ENCODE assay signal across 1 cellular context in genomic region chr2:70070557-70071268, GRCh38.
TF ChIP-seq lines count a peak whose summit lies in the region.

No MANE protein-coding gene starts in this region.

TF ChIP-seq in K562, 482 proteins besides CTCF, POLR2A, EP300 and RAD21 (continued from another document and continues in another):
- peak in 1 of 2 experiments; percentile 40; a peak in 1 of 4 replicates for TF ChIP-seq MNT (conservative IDR thresholded peaks at IDR 0.05)
- TF ChIP-seq HMG20B (CRISPR knock-in tag; IDR thresholded peaks at IDR 0.05), result no peak
- no peak for TF ChIP-seq KDM5B (IDR thresholded peaks at IDR 0.05; ENCODE audit: insufficient replicate concordance, low read depth, low read length)
- no peak for TF ChIP-seq ASH1L (IDR thresholded peaks at IDR 0.05; ENCODE audit: borderline replicate concordance, low read depth, partially characterized antibody)
- TF ChIP-seq MED1 (CRISPR knock-in tag; IDR thresholded peaks at IDR 0.05; ENCODE audit: borderline replicate concordance), result no peak
- 0 out of 2 replicates have a peak, but pooled peaks have one; percentile 27 for TF ChIP-seq MYNN (IDR thresholded peaks at IDR 0.05)
- TF ChIP-seq MYNN (CRISPR knock-in tag; IDR thresholded peaks at IDR 0.05), result no peak
- TF ChIP-seq, protein P1, sequence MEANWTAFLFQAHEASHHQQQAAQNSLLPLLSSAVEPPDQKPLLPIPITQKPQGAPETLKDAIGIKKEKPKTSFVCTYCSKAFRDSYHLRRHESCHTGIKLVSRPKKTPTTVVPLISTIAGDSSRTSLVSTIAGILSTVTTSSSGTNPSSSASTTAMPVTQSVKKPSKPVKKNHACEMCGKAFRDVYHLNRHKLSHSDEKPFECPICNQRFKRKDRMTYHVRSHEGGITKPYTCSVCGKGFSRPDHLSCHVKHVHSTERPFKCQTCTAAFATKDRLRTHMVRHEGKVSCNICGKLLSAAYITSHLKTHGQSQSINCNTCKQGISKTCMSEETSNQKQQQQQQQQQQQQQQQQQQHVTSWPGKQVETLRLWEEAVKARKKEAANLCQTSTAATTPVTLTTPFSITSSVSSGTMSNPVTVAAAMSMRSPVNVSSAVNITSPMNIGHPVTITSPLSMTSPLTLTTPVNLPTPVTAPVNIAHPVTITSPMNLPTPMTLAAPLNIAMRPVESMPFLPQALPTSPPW (CRISPR knock-in tag; IDR thresholded peaks at IDR 0.05), result 0 out of 2 replicates have a peak, but pooled peaks have one; percentile 46
- peak; percentile 25; the same call in 1 of the 2 replicates for TF ChIP-seq ZNF766 (CRISPR knock-in tag; conservative IDR thresholded peaks at IDR 0.05)
- TF ChIP-seq TEAD4 (IDR thresholded peaks at IDR 0.05; ENCODE audit: low read length), result peak; percentile 83
- no peak for TF ChIP-seq TEAD4 (CRISPR knock-in tag; IDR thresholded peaks at IDR 0.05; ENCODE audit: borderline replicate concordance)
- TF ChIP-seq POLR2AphosphoS5 (IDR thresholded peaks at IDR 0.05; ENCODE audit: control insufficient read depth, insufficient read depth, low read depth, low read length), result 0 out of 2 replicates have a peak, but pooled peaks have one; percentile 30
- TF ChIP-seq KAT8 (IDR thresholded peaks at IDR 0.05; ENCODE audit: low read depth), result peak; percentile 96
- TF ChIP-seq LARP7 (IDR thresholded peaks at IDR 0.05), result 0 out of 2 replicates have a peak, but pooled peaks have one; percentile 58
- peak; percentile 53; the same call in 1 of the 2 replicates for TF ChIP-seq JUND (IDR thresholded peaks at IDR 0.05; ENCODE audit: borderline replicate concordance, low read depth, low read length)
- TF ChIP-seq JUND (tag; IDR thresholded peaks at IDR 0.05; ENCODE audit: borderline replicate concordance, low read depth, low read length), result peak; percentile 38; the same call in 2 of the 3 replicates
- TF ChIP-seq TEAD1 (CRISPR knock-in tag; IDR thresholded peaks at IDR 0.05), result no peak
- peak; percentile 86 for TF ChIP-seq L3MBTL2 (IDR thresholded peaks at IDR 0.05)
- 0 out of 2 replicates have a peak, but pooled peaks have one; percentile 34 for TF ChIP-seq MEF2D (tag; conservative IDR thresholded peaks at IDR 0.05; ENCODE audit: low read depth)
- peak; percentile 36 to 95 (median 88) for TF ChIP-seq YY1 (IDR thresholded peaks at IDR 0.05; ENCODE audit: borderline replicate concordance in 1 of 3, control insufficient read depth in 1 of 3, extremely low read depth in 1 of 3, insufficient read depth in 3 of 3, insufficient read length in 1 of 3, insufficient replicate concordance in 2 of 3, low read depth in 1 of 3, low read length in 2 of 3)
- TF ChIP-seq PKNOX1 (IDR thresholded peaks at IDR 0.05), result peak; percentile 23; the same call in 1 of the 2 replicates
- 0 out of 2 replicates have a peak, but pooled peaks have one; percentile 25 for TF ChIP-seq ZFX (CRISPR knock-in tag; IDR thresholded peaks at IDR 0.05)
- TF ChIP-seq KLF16 (IDR thresholded peaks at IDR 0.05), result peak; percentile 51; the same call in 1 of the 2 replicates
- TF ChIP-seq, protein P2, sequence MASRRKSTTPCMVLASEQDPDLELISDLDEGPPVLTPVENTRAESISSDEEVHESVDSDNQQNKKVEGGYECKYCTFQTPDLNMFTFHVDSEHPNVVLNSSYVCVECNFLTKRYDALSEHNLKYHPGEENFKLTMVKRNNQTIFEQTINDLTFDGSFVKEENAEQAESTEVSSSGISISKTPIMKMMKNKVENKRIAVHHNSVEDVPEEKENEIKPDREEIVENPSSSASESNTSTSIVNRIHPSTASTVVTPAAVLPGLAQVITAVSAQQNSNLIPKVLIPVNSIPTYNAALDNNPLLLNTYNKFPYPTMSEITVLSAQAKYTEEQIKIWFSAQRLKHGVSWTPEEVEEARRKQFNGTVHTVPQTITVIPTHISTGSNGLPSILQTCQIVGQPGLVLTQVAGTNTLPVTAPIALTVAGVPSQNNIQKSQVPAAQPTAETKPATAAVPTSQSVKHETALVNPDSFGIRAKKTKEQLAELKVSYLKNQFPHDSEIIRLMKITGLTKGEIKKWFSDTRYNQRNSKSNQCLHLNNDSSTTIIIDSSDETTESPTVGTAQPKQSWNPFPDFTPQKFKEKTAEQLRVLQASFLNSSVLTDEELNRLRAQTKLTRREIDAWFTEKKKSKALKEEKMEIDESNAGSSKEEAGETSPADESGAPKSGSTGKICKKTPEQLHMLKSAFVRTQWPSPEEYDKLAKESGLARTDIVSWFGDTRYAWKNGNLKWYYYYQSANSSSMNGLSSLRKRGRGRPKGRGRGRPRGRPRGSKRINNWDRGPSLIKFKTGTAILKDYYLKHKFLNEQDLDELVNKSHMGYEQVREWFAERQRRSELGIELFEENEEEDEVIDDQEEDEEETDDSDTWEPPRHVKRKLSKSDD (conservative IDR thresholded peaks at IDR 0.05; ENCODE audit: low read length), result 0 out of 2 replicates have a peak, but pooled peaks have one; percentile 61
- 0 out of 2 replicates have a peak, but pooled peaks have one; percentile 35 for TF ChIP-seq TCFL5 (CRISPR knock-in tag; conservative IDR thresholded peaks at IDR 0.05)
- no peak for TF ChIP-seq PURB (CRISPR knock-in tag; IDR thresholded peaks at IDR 0.05; ENCODE audit: low read depth)
- TF ChIP-seq, protein P3, sequence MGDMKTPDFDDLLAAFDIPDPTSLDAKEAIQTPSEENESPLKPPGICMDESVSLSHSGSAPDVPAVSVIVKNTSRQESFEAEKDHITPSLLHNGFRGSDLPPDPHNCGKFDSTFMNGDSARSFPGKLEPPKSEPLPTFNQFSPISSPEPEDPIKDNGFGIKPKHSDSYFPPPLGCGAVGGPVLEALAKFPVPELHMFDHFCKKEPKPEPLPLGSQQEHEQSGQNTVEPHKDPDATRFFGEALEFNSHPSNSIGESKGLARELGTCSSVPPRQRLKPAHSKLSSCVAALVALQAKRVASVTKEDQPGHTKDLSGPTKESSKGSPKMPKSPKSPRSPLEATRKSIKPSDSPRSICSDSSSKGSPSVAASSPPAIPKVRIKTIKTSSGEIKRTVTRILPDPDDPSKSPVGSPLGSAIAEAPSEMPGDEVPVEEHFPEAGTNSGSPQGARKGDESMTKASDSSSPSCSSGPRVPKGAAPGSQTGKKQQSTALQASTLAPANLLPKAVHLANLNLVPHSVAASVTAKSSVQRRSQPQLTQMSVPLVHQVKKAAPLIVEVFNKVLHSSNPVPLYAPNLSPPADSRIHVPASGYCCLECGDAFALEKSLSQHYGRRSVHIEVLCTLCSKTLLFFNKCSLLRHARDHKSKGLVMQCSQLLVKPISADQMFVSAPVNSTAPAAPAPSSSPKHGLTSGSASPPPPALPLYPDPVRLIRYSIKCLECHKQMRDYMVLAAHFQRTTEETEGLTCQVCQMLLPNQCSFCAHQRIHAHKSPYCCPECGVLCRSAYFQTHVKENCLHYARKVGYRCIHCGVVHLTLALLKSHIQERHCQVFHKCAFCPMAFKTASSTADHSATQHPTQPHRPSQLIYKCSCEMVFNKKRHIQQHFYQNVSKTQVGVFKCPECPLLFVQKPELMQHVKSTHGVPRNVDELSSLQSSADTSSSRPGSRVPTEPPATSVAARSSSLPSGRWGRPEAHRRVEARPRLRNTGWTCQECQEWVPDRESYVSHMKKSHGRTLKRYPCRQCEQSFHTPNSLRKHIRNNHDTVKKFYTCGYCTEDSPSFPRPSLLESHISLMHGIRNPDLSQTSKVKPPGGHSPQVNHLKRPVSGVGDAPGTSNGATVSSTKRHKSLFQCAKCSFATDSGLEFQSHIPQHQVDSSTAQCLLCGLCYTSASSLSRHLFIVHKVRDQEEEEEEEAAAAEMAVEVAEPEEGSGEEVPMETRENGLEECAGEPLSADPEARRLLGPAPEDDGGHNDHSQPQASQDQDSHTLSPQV (IDR thresholded peaks at IDR 0.05), result peak; percentile 83
- peak; percentile 72 for TF ChIP-seq PRDM10 (IDR thresholded peaks at IDR 0.05; ENCODE audit: partially characterized antibody)
- TF ChIP-seq CREB3 (tag; conservative IDR thresholded peaks at IDR 0.05; ENCODE audit: low read depth), result peak; percentile 37; the same call in 1 of the 2 replicates
- TF ChIP-seq ERF (CRISPR knock-in tag; IDR thresholded peaks at IDR 0.05), result peak; percentile 14; the same call in 1 of the 2 replicates
- TF ChIP-seq TBL1XR1 (IDR thresholded peaks at IDR 0.05; ENCODE audit: low read length in 2 of 2), result peak in 1 of 2 experiments; percentile 19; a peak in 1 of 4 replicates
- TF ChIP-seq ELF4 (CRISPR knock-in tag; IDR thresholded peaks at IDR 0.05), result peak; percentile 41; the same call in 1 of the 2 replicates
- TF ChIP-seq, protein P4, sequence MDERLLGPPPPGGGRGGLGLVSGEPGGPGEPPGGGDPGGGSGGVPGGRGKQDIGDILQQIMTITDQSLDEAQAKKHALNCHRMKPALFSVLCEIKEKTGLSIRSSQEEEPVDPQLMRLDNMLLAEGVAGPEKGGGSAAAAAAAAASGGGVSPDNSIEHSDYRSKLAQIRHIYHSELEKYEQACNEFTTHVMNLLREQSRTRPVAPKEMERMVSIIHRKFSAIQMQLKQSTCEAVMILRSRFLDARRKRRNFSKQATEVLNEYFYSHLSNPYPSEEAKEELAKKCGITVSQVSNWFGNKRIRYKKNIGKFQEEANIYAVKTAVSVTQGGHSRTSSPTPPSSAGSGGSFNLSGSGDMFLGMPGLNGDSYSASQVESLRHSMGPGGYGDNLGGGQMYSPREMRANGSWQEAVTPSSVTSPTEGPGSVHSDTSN (CRISPR knock-in tag; IDR thresholded peaks at IDR 0.05; ENCODE audit: low read depth), result no peak
- TF ChIP-seq, protein P4 (tag; conservative IDR thresholded peaks at IDR 0.05; ENCODE audit: low read depth), result 0 out of 2 replicates have a peak, but pooled peaks have one; percentile 7
- peak; percentile 69; the same call in 1 of the 2 replicates for TF ChIP-seq ZNF239 (CRISPR knock-in tag; IDR thresholded peaks at IDR 0.05)
- peak; percentile 78; the same call in 1 of the 2 replicates for TF ChIP-seq CC2D1A (IDR thresholded peaks at IDR 0.05)
- TF ChIP-seq ZNF644 (tag; IDR thresholded peaks at IDR 0.05; ENCODE audit: low read depth), result 0 out of 2 replicates have a peak, but pooled peaks have one; percentile 49
- TF ChIP-seq NR2C2 (CRISPR knock-in tag; IDR thresholded peaks at IDR 0.05), result no peak
- peak; percentile 51; the same call in 1 of the 2 replicates for TF ChIP-seq NR2C2 (tag; IDR thresholded peaks at IDR 0.05)
- peak; percentile 51 for TF ChIP-seq NUFIP1 (IDR thresholded peaks at IDR 0.05; ENCODE audit: partially characterized antibody)
- TF ChIP-seq ZNF77 (CRISPR knock-in tag; IDR thresholded peaks at IDR 0.05), result no peak
